Comparison of ENCODE assay signal across 20 cellular contexts in the genomic region with DNA sequence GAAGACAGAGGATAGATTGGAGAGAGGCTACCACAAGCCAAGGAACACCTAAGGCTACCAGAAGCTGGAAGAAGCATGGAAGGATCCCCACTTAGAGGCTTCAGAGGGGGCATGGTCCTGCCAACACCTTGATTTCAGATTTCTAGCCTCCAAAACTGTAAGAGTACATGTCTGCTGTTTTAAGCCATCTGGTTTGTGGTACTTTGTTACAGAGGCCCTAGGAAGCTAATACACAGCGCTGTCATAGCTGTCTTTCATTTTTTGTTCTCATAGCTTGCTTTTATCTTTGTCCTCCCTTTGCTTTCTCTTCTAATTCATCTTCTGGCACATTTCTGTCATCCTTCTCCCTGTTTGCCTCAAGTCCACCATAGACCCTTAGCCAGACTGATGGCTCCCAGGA.
"Had no signal": no experiment of that assay in that cellular context is flagged by ENCODE, and none has a peak within 500 bp of the region (broad histone marks: within the 10 kb centered on the region; RNA-seq: fewer than 3 reads in every experiment).

No MANE protein-coding gene starts in this region.

- ATAC-seq: activated CD4-positive, alpha-beta T cell treated with anti-CD3 and anti-CD28 coated beads for 36 hours; activated CD8-positive, alpha-beta memory T cell treated with anti-CD3 and anti-CD28 coated beads, Interleukin-2, amount 10 ng/mL, durations not matched to agents 7 days and 5 days; gastroesophageal sphincter; naive thymus-derived CD8-positive, alpha-beta T cell had no signal

- H3K9me3 ChIP-seq: ascending aorta, colonic mucosa, gastroesophageal sphincter, neutrophil, ovary, suprapubic skin, vagina had no signal

- H3K4me1 ChIP-seq: ascending aorta, gastroesophageal sphincter, suprapubic skin, vagina had no signal

- DNase-seq: activated B cell treated with CpG ODN at 0.5 μM for 24 hours; activated CD4-positive, alpha-beta memory T cell treated with anti-CD3 and anti-CD28 coated beads for 36 hours; activated CD4-positive, alpha-beta T cell treated with anti-CD3 and anti-CD28 coated beads for 36 hours; activated CD8-positive, alpha-beta memory T cell treated with anti-CD3 and anti-CD28 coated beads, Interleukin-2, amount 10 ng/mL, durations not matched to agents 7 days and 5 days; activated gamma-delta T cell; activated naive CD4-positive, alpha-beta T cell treated with anti-CD3 and anti-CD28 coated beads, Interleukin-2, amount 50 U/mL, for 16 hours; activated T-cell treated with anti-CD3 and anti-CD28 coated beads for 4 hours; colonic mucosa; left cardiac atrium; naive thymus-derived CD8-positive, alpha-beta T cell; ovary; right cardiac atrium; stimulated activated CD4-positive, alpha-beta T cell treated with anti-CD3 and anti-CD28 coated beads, Interleukin-12 subunit alpha, Interleukin-12 subunit beta, amount 100 ng/mL, for 4 hours; T1000 had no signal

- H3K27me3 ChIP-seq: ascending aorta, colonic mucosa, gastroesophageal sphincter, neutrophil, ovary, suprapubic skin, vagina had no signal

- H3K4me3 ChIP-seq: ascending aorta, colonic mucosa, gastroesophageal sphincter, ovary, suprapubic skin, vagina had no signal

- H3K27ac ChIP-seq: ascending aorta, colonic mucosa, epithelial cell of prostate, gastroesophageal sphincter, neutrophil, ovary, suprapubic skin, vagina had no signal

- H3K36me3 ChIP-seq: ascending aorta, colonic mucosa, gastroesophageal sphincter, neutrophil, ovary, suprapubic skin, vagina had no signal
